Comparison of ENCODE assay signal across 9 cellular contexts in genomic region chr2:54206596-54206995, GRCh38. TPM values are rescaled to one million over a fixed set of nuclear protein-coding genes. Genes with fewer than 3 reads are reported as not detected.
DNase-seq lines count a peak whose midpoint lies in the region; TF ChIP-seq lines count a peak whose summit lies in the region.
"Had no signal": no experiment of that assay in that cellular context is flagged by ENCODE, and none has a peak within 500 bp of the region (broad histone marks: within the 10 kb centered on the region; RNA-seq: fewer than 3 reads in every experiment).

No MANE protein-coding gene starts in this region.

- no peaks in the 10 kb centered on the region for H3K9me3 ChIP-seq in stomach

- no peak for TF ChIP-seq POLR2A in stomach (IDR thresholded peaks at IDR 0.05)

- no peaks in the 10 kb centered on the region for H3K36me3 ChIP-seq in stomach

- intact Hi-C loops in stomach (cut with DNase I; ENCODE audit: low total_unique reads) = no loop called here

- H3K4me1 ChIP-seq in stomach = peaks cover 0 to 34% (median 14%) of the 10 kb centered on the region in 4 donors

- TF ChIP-seq EP300 in stomach (IDR thresholded peaks at IDR 0.05) = no peak

- H3K27ac ChIP-seq in stomach = no peak overlapping the region

- in situ Hi-C loops in SK-MEL-5 (cut with HindIII; ENCODE audit: low pct_unique_long_range_greater_than_20kb, low sequenced_read_pairs) = no loop called here

- TF ChIP-seq CTCF in stomach (IDR thresholded peaks at IDR 0.05) = peak in 4 of 7 experiments; percentile 30 to 63 (median 55)

- DNase-seq in GM04504 (ENCODE audit: low read depth) (peak; percentile 14), HT-29 (ENCODE audit: low spot score) (peak; percentile 56), SK-MEL-5 (ENCODE audit: low read depth, low spot score) (peak; percentile 79), foreskin melanocyte (peak; percentile 41), stomach (no peak), activated gamma-delta T cell treated with Interleukin-2 at 50 U/mL for 16 hours (no peak)
- DNase-seq in activated CD8-positive, alpha-beta memory T cell treated with anti-CD3 and anti-CD28 coated beads, Interleukin-2, amount 50 U/mL, for 48 hours = no peak
- no peak for DNase-seq in activated CD4-positive, alpha-beta T cell treated with anti-CD3 and anti-CD28 coated beads for 4 hours

- 9 to 35% (median 10%) methylated on average over 2 of the region's 2 CpGs for WGBS in stomach, 5 donors

- no peak overlapping the region for H3K4me3 ChIP-seq in stomach

- H3K27me3 ChIP-seq in stomach = no peaks in the 10 kb centered on the region

RNA-seq across cellular contexts. Expression of gene TSPYL6, which starts 49.4 kb away (rescaled TPM):
- 0.13 TPM in 1 of 2 replicates, not detected in the other for total RNA-seq in HT-29 (2014; rRNA removed; shearing (Covaris generic))
- not detected in 2 replicates for total RNA-seq in SK-MEL-5 (2014; rRNA removed; shearing (Covaris generic))
- polyA plus RNA-seq in SK-MEL-5 (2015; cell fraction: cytosol; rRNA removed) = not detected in 2 replicates
- polyA plus RNA-seq in SK-MEL-5 (2015; cell fraction: nucleus; rRNA removed) = not detected in 2 replicates
- total RNA-seq in stomach = not detected
- polyA plus RNA-seq in stomach = not detected
- total RNA-seq: activated CD8-positive, alpha-beta memory T cell treated with anti-CD3 and anti-CD28 coated beads for 36 hours had no signal

Comparison
In these comparisons a context has a peak if more than half of its experiments do, and no peak if none do; other contexts are left out.
1. DNase-seq: peak in GM04504 (single experiment), HT-29 (single experiment), SK-MEL-5 (single experiment) and foreskin melanocyte (single experiment); none in stomach (single experiment), activated CD8-positive, alpha-beta memory T cell treated with anti-CD3 and anti-CD28 coated beads, Interleukin-2, amount 50 U/mL, for 48 hours (single experiment), activated CD4-positive, alpha-beta T cell treated with anti-CD3 and anti-CD28 coated beads for 4 hours (0 of 2) and activated gamma-delta T cell treated with Interleukin-2 at 50 U/mL for 16 hours (single experiment).